Comparison of ENCODE assay signal across 1 cellular context in the genomic region with DNA sequence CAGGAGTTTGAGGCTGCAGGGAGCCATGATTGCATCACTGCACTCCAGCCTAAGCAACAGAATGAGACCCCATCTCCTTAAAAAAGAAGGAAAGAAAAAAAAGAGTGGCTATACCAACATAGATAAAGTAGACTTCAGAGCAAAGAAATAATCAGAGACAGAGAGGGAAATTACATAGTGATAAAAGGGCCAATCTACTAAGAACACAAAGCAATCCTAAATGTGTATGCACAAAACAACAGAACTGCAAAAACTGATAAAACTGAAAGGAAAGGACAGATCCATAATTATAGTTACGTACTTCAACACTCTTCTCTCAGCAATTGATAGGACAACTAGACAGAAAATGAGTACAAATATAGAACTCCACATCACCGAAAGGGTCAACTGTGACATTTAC.
TF ChIP-seq lines count a peak whose summit lies in the region.

No MANE protein-coding gene starts in this region.

TF ChIP-seq in K562, 482 proteins besides CTCF, POLR2A, EP300 and RAD21 (continued from another document):
- TF ChIP-seq, protein P1, sequence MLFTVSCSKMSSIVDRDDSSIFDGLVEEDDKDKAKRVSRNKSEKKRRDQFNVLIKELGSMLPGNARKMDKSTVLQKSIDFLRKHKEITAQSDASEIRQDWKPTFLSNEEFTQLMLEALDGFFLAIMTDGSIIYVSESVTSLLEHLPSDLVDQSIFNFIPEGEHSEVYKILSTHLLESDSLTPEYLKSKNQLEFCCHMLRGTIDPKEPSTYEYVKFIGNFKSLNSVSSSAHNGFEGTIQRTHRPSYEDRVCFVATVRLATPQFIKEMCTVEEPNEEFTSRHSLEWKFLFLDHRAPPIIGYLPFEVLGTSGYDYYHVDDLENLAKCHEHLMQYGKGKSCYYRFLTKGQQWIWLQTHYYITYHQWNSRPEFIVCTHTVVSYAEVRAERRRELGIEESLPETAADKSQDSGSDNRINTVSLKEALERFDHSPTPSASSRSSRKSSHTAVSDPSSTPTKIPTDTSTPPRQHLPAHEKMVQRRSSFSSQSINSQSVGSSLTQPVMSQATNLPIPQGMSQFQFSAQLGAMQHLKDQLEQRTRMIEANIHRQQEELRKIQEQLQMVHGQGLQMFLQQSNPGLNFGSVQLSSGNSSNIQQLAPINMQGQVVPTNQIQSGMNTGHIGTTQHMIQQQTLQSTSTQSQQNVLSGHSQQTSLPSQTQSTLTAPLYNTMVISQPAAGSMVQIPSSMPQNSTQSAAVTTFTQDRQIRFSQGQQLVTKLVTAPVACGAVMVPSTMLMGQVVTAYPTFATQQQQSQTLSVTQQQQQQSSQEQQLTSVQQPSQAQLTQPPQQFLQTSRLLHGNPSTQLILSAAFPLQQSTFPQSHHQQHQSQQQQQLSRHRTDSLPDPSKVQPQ (CRISPR knock-in tag; IDR thresholded peaks at IDR 0.05; ENCODE audit: borderline replicate concordance), result no peak
- TF ChIP-seq BRD4 (IDR thresholded peaks at IDR 0.05) (no peak), TOE1 (IDR thresholded peaks at IDR 0.05; ENCODE audit: borderline replicate concordance) (no peak), TOE1 (CRISPR knock-in tag; IDR thresholded peaks at IDR 0.05; ENCODE audit: borderline replicate concordance, low read depth) (no peak), SRSF9 (IDR thresholded peaks at IDR 0.05; ENCODE audit: borderline replicate concordance, low read depth, low read length) (no peak), MCM7 (IDR thresholded peaks at IDR 0.05) (no peak), CBFA2T3 (IDR thresholded peaks at IDR 0.05) (peak; percentile 66), NFIX (CRISPR knock-in tag; IDR thresholded peaks at IDR 0.05; ENCODE audit: low read depth) (no peak), ZNF707 (CRISPR knock-in tag; conservative IDR thresholded peaks at IDR 0.05) (no peak), ARID2 (IDR thresholded peaks at IDR 0.05) (no peak), MTA3 (IDR thresholded peaks at IDR 0.05; ENCODE audit: borderline replicate concordance) (no peak), TCF3 (CRISPR knock-in tag; IDR thresholded peaks at IDR 0.05) (peak; percentile 79), ZKSCAN3 (CRISPR knock-in tag; IDR thresholded peaks at IDR 0.05) (no peak), JUNB (CRISPR knock-in tag; conservative IDR thresholded peaks at IDR 0.05) (no peak), KDM1A (IDR thresholded peaks at IDR 0.05) (no peak), TAF1 (IDR thresholded peaks at IDR 0.05; ENCODE audit: control insufficient read depth, extremely low read depth, insufficient read depth, low read length, severe bottlenecking) (no peak), ARID1B (IDR thresholded peaks at IDR 0.05) (peak; percentile 34; the same call in 1 of the 2 replicates), U2AF2 (optimal IDR thresholded peaks at IDR 0.05; ENCODE audit: low read depth, low read length) (no peak), TAL1 (IDR thresholded peaks at IDR 0.05) (peak; percentile 37; the same call in 1 of the 2 replicates), BCL6 (CRISPR knock-in tag; IDR thresholded peaks at IDR 0.05) (no peak)
- TF ChIP-seq, protein P2, sequence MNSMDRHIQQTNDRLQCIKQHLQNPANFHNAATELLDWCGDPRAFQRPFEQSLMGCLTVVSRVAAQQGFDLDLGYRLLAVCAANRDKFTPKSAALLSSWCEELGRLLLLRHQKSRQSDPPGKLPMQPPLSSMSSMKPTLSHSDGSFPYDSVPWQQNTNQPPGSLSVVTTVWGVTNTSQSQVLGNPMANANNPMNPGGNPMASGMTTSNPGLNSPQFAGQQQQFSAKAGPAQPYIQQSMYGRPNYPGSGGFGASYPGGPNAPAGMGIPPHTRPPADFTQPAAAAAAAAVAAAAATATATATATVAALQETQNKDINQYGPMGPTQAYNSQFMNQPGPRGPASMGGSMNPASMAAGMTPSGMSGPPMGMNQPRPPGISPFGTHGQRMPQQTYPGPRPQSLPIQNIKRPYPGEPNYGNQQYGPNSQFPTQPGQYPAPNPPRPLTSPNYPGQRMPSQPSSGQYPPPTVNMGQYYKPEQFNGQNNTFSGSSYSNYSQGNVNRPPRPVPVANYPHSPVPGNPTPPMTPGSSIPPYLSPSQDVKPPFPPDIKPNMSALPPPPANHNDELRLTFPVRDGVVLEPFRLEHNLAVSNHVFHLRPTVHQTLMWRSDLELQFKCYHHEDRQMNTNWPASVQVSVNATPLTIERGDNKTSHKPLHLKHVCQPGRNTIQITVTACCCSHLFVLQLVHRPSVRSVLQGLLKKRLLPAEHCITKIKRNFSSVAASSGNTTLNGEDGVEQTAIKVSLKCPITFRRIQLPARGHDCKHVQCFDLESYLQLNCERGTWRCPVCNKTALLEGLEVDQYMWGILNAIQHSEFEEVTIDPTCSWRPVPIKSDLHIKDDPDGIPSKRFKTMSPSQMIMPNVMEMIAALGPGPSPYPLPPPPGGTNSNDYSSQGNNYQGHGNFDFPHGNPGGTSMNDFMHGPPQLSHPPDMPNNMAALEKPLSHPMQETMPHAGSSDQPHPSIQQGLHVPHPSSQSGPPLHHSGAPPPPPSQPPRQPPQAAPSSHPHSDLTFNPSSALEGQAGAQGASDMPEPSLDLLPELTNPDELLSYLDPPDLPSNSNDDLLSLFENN (IDR thresholded peaks at IDR 0.05; ENCODE audit: low read depth in 2 of 2, low read length in 2 of 2), result no peak
- TF ChIP-seq, protein P3, sequence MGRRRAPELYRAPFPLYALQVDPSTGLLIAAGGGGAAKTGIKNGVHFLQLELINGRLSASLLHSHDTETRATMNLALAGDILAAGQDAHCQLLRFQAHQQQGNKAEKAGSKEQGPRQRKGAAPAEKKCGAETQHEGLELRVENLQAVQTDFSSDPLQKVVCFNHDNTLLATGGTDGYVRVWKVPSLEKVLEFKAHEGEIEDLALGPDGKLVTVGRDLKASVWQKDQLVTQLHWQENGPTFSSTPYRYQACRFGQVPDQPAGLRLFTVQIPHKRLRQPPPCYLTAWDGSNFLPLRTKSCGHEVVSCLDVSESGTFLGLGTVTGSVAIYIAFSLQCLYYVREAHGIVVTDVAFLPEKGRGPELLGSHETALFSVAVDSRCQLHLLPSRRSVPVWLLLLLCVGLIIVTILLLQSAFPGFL (CRISPR knock-in tag; IDR thresholded peaks at IDR 0.05), result no peak
- TF ChIP-seq, protein P4, sequence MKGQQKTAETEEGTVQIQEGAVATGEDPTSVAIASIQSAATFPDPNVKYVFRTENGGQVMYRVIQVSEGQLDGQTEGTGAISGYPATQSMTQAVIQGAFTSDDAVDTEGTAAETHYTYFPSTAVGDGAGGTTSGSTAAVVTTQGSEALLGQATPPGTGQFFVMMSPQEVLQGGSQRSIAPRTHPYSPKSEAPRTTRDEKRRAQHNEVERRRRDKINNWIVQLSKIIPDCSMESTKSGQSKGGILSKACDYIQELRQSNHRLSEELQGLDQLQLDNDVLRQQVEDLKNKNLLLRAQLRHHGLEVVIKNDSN (CRISPR knock-in tag; IDR thresholded peaks at IDR 0.05), result no peak
- TF ChIP-seq, protein P5, sequence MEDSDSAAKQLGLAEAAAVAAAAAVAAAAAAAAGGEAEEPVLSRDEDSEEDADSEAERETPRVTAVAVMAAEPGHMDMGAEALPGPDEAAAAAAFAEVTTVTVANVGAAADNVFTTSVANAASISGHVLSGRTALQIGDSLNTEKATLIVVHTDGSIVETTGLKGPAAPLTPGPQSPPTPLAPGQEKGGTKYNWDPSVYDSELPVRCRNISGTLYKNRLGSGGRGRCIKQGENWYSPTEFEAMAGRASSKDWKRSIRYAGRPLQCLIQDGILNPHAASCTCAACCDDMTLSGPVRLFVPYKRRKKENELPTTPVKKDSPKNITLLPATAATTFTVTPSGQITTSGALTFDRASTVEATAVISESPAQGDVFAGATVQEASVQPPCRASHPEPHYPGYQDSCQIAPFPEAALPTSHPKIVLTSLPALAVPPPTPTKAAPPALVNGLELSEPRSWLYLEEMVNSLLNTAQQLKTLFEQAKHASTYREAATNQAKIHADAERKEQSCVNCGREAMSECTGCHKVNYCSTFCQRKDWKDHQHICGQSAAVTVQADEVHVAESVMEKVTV (CRISPR knock-in tag; IDR thresholded peaks at IDR 0.05), result no peak
- TF ChIP-seq, protein P6, sequence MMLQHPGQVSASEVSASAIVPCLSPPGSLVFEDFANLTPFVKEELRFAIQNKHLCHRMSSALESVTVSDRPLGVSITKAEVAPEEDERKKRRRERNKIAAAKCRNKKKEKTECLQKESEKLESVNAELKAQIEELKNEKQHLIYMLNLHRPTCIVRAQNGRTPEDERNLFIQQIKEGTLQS (IDR thresholded peaks at IDR 0.05), result 0 out of 2 replicates have a peak, but pooled peaks have one; percentile 8
- TF ChIP-seq, protein P6 (CRISPR knock-in tag; conservative IDR thresholded peaks at IDR 0.05), result no peak
TF ChIP-seq in K562: peak in this region for 6.
